In genomic region chr15:75723171-75723846, GRCh38 we compare ENCODE assay signal across 11 cellular contexts. TPM values are rescaled to one million over a fixed set of nuclear protein-coding genes. Genes with fewer than 3 reads are reported as not detected.
DNase-seq lines count a peak whose midpoint lies in the region; ATAC-seq and TF ChIP-seq lines count a peak whose summit lies in the region.
"Had no signal": no experiment of that assay in that cellular context is flagged by ENCODE, and none has a peak within 500 bp of the region (broad histone marks: within the 10 kb centered on the region; RNA-seq: fewer than 3 reads in every experiment).

No MANE protein-coding gene starts in this region.

- 0 out of 3 replicates have a peak overlapping the region, but pooled peaks have one; percentile 43 for H2BK15ac ChIP-seq in IMR-90 (ENCODE audit: low read depth, low read length)

- no peak overlapping the region for H2AFZ ChIP-seq in ACC112 (ENCODE audit: low read length, unreplicated experiment)
- peak overlapping the region; percentile 79 for H2AFZ ChIP-seq in IMR-90 (replicated peaks; ENCODE audit: low read length, poor library complexity)

- H3K27ac Mint-ChIP-seq in endodermal cell (no peak overlapping the region), naive B cell (peak overlapping the region in 4 of 6 donors; percentile 62 to 93 (median 80))
- H3K27ac Mint-ChIP-seq: CD4-positive, alpha-beta T cell had no signal

- no peaks in the 10 kb centered on the region for H3K9me3 ChIP-seq in IMR-90 (ENCODE audit: control insufficient read depth, insufficient read depth, low read length)
- no peaks in the 10 kb centered on the region for H3K9me3 ChIP-seq in endodermal cell (ENCODE audit: control insufficient read depth, low read length)
- H3K9me3 ChIP-seq: HAP-1, testis had no signal

- H3K27me3 ChIP-seq in ACC112 (ENCODE audit: insufficient read depth, low read length) (no peaks in the 10 kb centered on the region), IMR-90 (ENCODE audit: control insufficient read depth, insufficient read depth, low read length) (no peaks in the 10 kb centered on the region), endodermal cell (ENCODE audit: control insufficient read depth, insufficient read depth, low read length, poor library complexity, severe bottlenecking) (no peaks in the 10 kb centered on the region)
- H3K27me3 ChIP-seq: testis had no signal

- no peak for TF ChIP-seq POLR2A in IMR-90 (IDR thresholded peaks at IDR 0.05; ENCODE audit: low read depth, low read length)

- no peaks in the 10 kb centered on the region for H3K79me2 ChIP-seq in ACC112 (ENCODE audit: control insufficient read depth, insufficient read depth, low read length, unreplicated experiment)

- no peak overlapping the region for H4K91ac ChIP-seq in IMR-90 (ENCODE audit: insufficient read depth, low read depth, low read length)

- TF ChIP-seq CTCF in IMR-90 (conservative IDR thresholded peaks at IDR 0.05; ENCODE audit: low read depth, low read length): no peak
- TF ChIP-seq CTCF in endodermal cell (conservative IDR thresholded peaks at IDR 0.05): no peak

- no peak overlapping the region for H3K9ac ChIP-seq in IMR-90 (ENCODE audit: low read depth, low read length)
- no peak overlapping the region for H3K9ac ChIP-seq in endodermal cell (ENCODE audit: extremely low read depth, low read length, poor library complexity, severe bottlenecking)

- H3K4me2 ChIP-seq in IMR-90 (ENCODE audit: low read depth, low read length): no peak overlapping the region

- H3K4me3 Mint-ChIP-seq in endodermal cell (no peak overlapping the region), naive B cell (no peak overlapping the region)
- H3K4me3 Mint-ChIP-seq: CD4-positive, alpha-beta T cell had no signal

- 0 out of 2 replicates have a peak overlapping the region, but pooled peaks have one; percentile 18 for H3K14ac ChIP-seq in IMR-90 (replicated peaks; ENCODE audit: low read depth, low read length)

- H3K4me3 ChIP-seq in ACC112 (ENCODE audit: low read depth, low read length) (no peak overlapping the region), IMR-90 (ENCODE audit: insufficient read depth, low read depth, low read length) (no peak overlapping the region), endodermal cell (ENCODE audit: low read length) (no peak overlapping the region)
- H3K4me3 ChIP-seq: HAP-1, testis had no signal

- peak overlapping the region; percentile 44; the same call in 1 of the 2 replicates for H2AK5ac ChIP-seq in IMR-90 (ENCODE audit: low read depth, low read length)

- dilution Hi-C loops in IMR-90 (cut with HindIII; ENCODE audit: low sequenced_read_pairs, unreplicated experiment): no loop called here

- CTCF ChIA-PET in IMR-90 (lab: Yijun Ruan, JAX): interaction anchor here (1.0 to 1.2 kb wide), 3 partner anchors 29 to 79 kb away, joined by 3 to 5 read pairs (median 4); no protein-coding TSS in a partner anchor

- H4K5ac ChIP-seq in IMR-90 (ENCODE audit: low read depth, low read length): no peak overlapping the region

- H3K9me1 ChIP-seq in IMR-90 (ENCODE audit: insufficient read depth, low read length): peaks cover 8% of the 10 kb centered on the region

- no peak overlapping the region for H2BK20ac ChIP-seq in IMR-90 (ENCODE audit: low read depth, low read length)

- POLR2A ChIA-PET in IMR-90 (lab: Charles Lee; ENCODE audit: unreplicated experiment): interaction anchor here (0.6 to 1.0 kb wide), 3 partner anchors 10 to 607 kb away, joined by 5 to 6 read pairs (median 5); partner anchors contain the start of gene CSPG4

- ATAC-seq in IMR-90 (ENCODE audit: low read depth): no peak
- peak in 1 of 2 donors; percentile 5 for ATAC-seq in naive B cell (ENCODE audit: low read depth in 2 of 2)

- H3K36me3 ChIP-seq in ACC112 (ENCODE audit: insufficient read depth, low read length) (no peaks in the 10 kb centered on the region), IMR-90 (ENCODE audit: control insufficient read depth, insufficient read depth, low read length) (no peaks in the 10 kb centered on the region), endodermal cell (ENCODE audit: control insufficient read depth, insufficient read depth, low read length) (no peaks in the 10 kb centered on the region)
- H3K36me3 ChIP-seq: HAP-1 had no signal

- H3K18ac ChIP-seq in IMR-90 (ENCODE audit: low read depth, low read length): no peak overlapping the region

- peak overlapping the region; percentile 54 for H3K27ac ChIP-seq in ACC112 (ENCODE audit: low read depth, low read length)
- H3K27ac ChIP-seq in IMR-90 (ENCODE audit: insufficient read depth, low read length): no peak overlapping the region
- H3K27ac ChIP-seq in endodermal cell (ENCODE audit: low read depth, low read length): peak overlapping the region; percentile 55
- H3K27ac ChIP-seq: testis had no signal

- no peak overlapping the region for H4K8ac ChIP-seq in IMR-90 (ENCODE audit: low read depth in 2 of 2, low read length in 2 of 2)

- WGBS in IMR-90 (ENCODE audit: extremely low coverage in 2 of 2, insufficient read length in 1 of 2), 2 experiments: no CpG with 5 or more reads among the region's 8 CpGs
- 79 to 97% methylated on average over 6 to 8 of the region's 8 CpGs for WGBS in endodermal cell (ENCODE audit: insufficient coverage in 1 of 2, insufficient read length in 1 of 2), 2 experiments

- H3K56ac ChIP-seq in IMR-90 (ENCODE audit: extremely low read depth, insufficient read depth, low read length): no peak overlapping the region

- H3K9me3 Mint-ChIP-seq in endodermal cell: no peaks in the 10 kb centered on the region
- no peaks in the 10 kb centered on the region for H3K9me3 Mint-ChIP-seq in naive B cell
- H3K9me3 Mint-ChIP-seq: CD4-positive, alpha-beta T cell had no signal

- H2AK9ac ChIP-seq in IMR-90 (replicated peaks; ENCODE audit: low read depth, low read length, poor library complexity): peak overlapping the region; percentile 53

- intact Hi-C loops in IMR-90 (cut with micrococcal nuclease): no loop called here

- no peaks in the 10 kb centered on the region; a peak in 1 of 4 replicates for H3K79me1 ChIP-seq in IMR-90 (ENCODE audit: low read depth in 1 of 2, low read length in 2 of 2)

- no peak overlapping the region for H2BK5ac ChIP-seq in IMR-90 (ENCODE audit: low read depth, low read length, poor library complexity, severe bottlenecking)

- peaks cover 5% of the 10 kb centered on the region; the same call in 1 of the 2 replicates for H4K20me1 ChIP-seq in IMR-90 (ENCODE audit: insufficient read depth, low read length)

- H3K4ac ChIP-seq in IMR-90 (ENCODE audit: low read depth, low read length): no peak overlapping the region

- no peak overlapping the region for H2BK120ac ChIP-seq in IMR-90 (ENCODE audit: low read depth, low read length)

- H3K27me3 Mint-ChIP-seq in endodermal cell (ENCODE audit: insufficient read depth) (peaks cover 23% of the 10 kb centered on the region), naive B cell (peaks cover 10 to 50% (median 25%) of the 10 kb centered on the region in 3 donors)

- no TSS peak for BruUV-seq in IMR-90 (replicated peaks; lab: Mats Ljungman, UMichigan)

- TF ChIP-seq RAD21 in IMR-90 (IDR thresholded peaks at IDR 0.05; ENCODE audit: low read length): no peak

- H3K36me3 Mint-ChIP-seq in endodermal cell (ENCODE audit: low read depth): no peaks in the 10 kb centered on the region
- H3K36me3 Mint-ChIP-seq in naive B cell: no peaks in the 10 kb centered on the region

- no peak for DNase-seq in IMR-90
- DNase-seq in endodermal cell: no peak
- no peak for DNase-seq in naive B cell
- no peak for DNase-seq in mucosa of gallbladder (ENCODE audit: low spot score)
- DNase-seq in KG1 (lab: John Stamatoyannopoulos, UW): no peak
- no peak for DNase-seq in GDM1 (lab: John Stamatoyannopoulos, UW)
- DNase-seq in NCI-H446 (lab: John Stamatoyannopoulos, UW): no peak

- in situ Hi-C loops in IMR-90 (cut with MboI; ENCODE audit: low sequenced_read_pairs): loop anchor here (10.0 kb wide), 1 partner anchor 59 kb away; no protein-coding TSS in a partner anchor

- H3K4me1 ChIP-seq in ACC112 (ENCODE audit: control insufficient read depth, insufficient read depth, low read length, unreplicated experiment) (peaks cover 26% of the 10 kb centered on the region), IMR-90 (ENCODE audit: control insufficient read depth, insufficient read depth, low read length) (peaks cover 15% of the 10 kb centered on the region), endodermal cell (ENCODE audit: control insufficient read depth, insufficient read depth, low read length) (no peaks in the 10 kb centered on the region)
- H3K4me1 ChIP-seq: HAP-1 had no signal

- no peak overlapping the region for H3K23ac ChIP-seq in IMR-90 (ENCODE audit: low read depth, low read length)

- H3K4me1 Mint-ChIP-seq in endodermal cell: peaks cover 3% of the 10 kb centered on the region
- H3K4me1 Mint-ChIP-seq in naive B cell: peaks cover 5 to 15% (median 15%) of the 10 kb centered on the region in 3 donors

TF ChIP-seq in IMR-90, 13 proteins besides CTCF, POLR2A, EP300 and RAD21 (continues in another document):
- TF ChIP-seq RFX5 (IDR thresholded peaks at IDR 0.05; ENCODE audit: low read depth, low read length) (no peak), MAFK (IDR thresholded peaks at IDR 0.05; ENCODE audit: low read depth, low read length) (no peak), USF2 (IDR thresholded peaks at IDR 0.05; ENCODE audit: low read depth, low read length) (no peak), MAZ (IDR thresholded peaks at IDR 0.05; ENCODE audit: borderline replicate concordance, low read depth, low read length) (no peak), RCOR1 (IDR thresholded peaks at IDR 0.05; ENCODE audit: insufficient replicate concordance, low read length) (no peak), MXI1 (IDR thresholded peaks at IDR 0.05; ENCODE audit: borderline replicate concordance, low read depth, low read length) (no peak), CEBPB (IDR thresholded peaks at IDR 0.05; ENCODE audit: low read depth, low read length) (no peak), CHD1 (IDR thresholded peaks at IDR 0.05; ENCODE audit: low read depth, low read length) (no peak), BHLHE40 (IDR thresholded peaks at IDR 0.05; ENCODE audit: low read depth, low read length) (no peak), SMC3 (IDR thresholded peaks at IDR 0.05; ENCODE audit: low read depth, low read length) (no peak)

RNA-seq across cellular contexts. Expression of gene CSPG4, which starts 10.7 kb away (rescaled TPM):
- total RNA-seq in IMR-90 (2012; rRNA removed) (12.4 and 14.7 TPM in 2 replicates), endodermal cell (1 to 10 TPM; 1.8 to 3.3 TPM), mucosa of gallbladder (20.5 TPM)
- polyA plus RNA-seq in IMR-90 (2012; rRNA removed) (28.4 and 35.6 TPM in 2 replicates), naive B cell (ENCODE audit: low read depth in 6 of 6) (under 1 TPM in 2 of 6 donors, not detected in 4; 0.03 to 0.07 TPM)
- polyA plus RNA-seq in IMR-90 (2012; cell fraction: cytosol; rRNA removed): 15.6 and 23.3 TPM in 2 replicates
- 24.1 and 69.4 TPM in 2 replicates for polyA plus RNA-seq in IMR-90 (2012; cell fraction: nucleus; rRNA removed; ENCODE audit: low replicate concordance)
- polyA plus RNA-seq in endodermal cell (2013, experiment 1 of 2): 3.4 TPM
- 3.3 TPM for polyA plus RNA-seq in endodermal cell (2013, experiment 2 of 2)
- total RNA-seq: CD4-positive, alpha-beta T cell had no signal
